1 cellular context compared by ENCODE assay signal in genomic region chr12:16349132-16349463, GRCh38.
TF ChIP-seq lines count a peak whose summit lies in the region.

No MANE protein-coding gene starts in this region.

TF ChIP-seq in K562, 482 proteins besides CTCF, POLR2A, EP300 and RAD21 (continued from another document and continues in another):
- TF ChIP-seq, protein P1, sequence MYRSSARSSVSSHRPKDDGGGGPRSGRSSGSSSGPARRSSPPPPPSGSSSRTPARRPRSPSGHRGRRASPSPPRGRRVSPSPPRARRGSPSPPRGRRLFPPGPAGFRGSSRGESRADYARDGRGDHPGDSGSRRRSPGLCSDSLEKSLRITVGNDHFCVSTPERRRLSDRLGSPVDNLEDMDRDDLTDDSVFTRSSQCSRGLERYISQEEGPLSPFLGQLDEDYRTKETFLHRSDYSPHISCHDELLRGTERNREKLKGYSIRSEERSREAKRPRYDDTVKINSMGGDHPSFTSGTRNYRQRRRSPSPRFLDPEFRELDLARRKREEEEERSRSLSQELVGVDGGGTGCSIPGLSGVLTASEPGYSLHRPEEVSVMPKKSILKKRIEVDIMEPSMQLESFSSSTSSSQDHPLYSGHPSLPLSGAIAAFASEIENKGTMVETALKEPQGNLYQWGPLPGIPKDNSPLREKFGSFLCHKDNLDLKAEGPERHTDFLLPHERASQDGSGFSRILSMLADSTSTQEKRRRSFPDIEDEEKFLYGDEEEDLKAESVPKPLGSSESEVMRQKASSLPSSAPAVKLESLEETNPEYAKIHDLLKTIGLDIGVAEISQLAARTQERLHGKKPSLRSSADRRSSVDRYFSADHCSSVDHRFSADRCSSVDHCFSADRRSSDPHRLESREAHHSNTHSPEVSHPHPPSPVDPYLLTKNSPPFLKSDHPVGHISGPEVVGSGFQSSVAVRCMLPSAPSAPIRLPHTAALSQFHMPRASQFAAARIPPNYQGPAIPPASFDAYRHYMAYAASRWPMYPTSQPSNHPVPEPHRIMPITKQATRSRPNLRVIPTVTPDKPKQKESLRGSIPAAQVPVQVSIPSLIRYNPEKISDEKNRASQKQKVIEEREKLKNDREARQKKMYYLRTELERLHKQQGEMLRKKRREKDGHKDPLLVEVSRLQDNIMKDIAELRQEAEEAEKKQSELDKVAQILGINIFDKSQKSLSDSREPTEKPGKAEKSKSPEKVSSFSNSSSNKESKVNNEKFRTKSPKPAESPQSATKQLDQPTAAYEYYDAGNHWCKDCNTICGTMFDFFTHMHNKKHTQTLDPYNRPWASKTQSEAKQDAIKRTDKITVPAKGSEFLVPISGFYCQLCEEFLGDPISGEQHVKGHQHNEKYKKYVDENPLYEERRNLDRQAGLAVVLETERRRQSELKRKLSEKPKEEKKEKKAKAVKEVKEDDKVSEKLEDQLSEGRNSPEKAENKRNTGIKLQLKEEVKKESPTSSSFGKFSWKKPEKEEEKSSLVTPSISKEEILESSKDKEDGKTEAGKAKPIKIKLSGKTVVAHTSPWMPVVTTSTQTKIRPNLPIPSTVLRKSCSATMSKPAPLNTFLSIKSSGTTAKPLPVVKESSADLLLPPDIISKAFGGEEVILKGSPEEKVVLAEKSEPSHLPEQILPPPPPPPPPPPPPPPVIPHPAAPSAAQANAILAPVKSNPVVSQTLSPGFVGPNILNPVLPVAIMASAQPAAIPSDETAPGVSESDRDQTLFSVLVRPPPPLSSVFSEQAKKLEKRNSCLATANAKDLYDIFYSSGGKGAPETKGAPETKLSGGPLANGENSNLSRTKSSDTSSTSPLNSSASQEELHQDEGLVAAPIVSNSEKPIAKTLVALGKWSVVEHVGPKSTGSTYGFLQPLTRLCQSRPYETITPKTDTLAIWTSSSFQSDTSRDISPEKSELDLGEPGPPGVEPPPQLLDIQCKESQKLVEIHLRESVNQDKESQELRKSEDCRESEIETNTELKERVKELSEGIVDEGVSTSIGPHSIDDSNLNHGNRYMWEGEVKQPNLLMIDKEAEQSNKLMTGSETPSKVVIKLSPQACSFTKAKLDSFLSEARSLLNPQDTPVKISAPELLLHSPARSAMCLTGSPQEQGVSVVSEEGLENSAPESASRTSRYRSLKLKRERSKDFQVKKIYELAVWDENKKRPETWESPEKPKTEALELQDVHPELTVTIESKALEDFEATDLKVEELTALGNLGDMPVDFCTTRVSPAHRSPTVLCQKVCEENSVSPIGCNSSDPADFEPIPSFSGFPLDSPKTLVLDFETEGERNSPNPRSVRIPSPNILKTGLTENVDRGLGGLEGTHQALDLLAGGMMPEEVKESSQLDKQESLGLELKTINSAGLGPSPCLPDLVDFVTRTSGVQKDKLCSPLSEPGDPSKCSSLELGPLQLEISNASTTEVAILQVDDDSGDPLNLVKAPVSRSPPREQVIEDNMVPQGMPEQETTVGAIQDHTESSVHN (IDR thresholded peaks at IDR 0.05; ENCODE audit: borderline replicate concordance in 1 of 2, low read depth in 1 of 2): no peak
- TF ChIP-seq SAFB2 (IDR thresholded peaks at IDR 0.05; ENCODE audit: borderline replicate concordance, low read depth, low read length, severe bottlenecking) (no peak), ZNF586 (CRISPR knock-in tag; conservative IDR thresholded peaks at IDR 0.05) (no peak), EZH2 (IDR thresholded peaks at IDR 0.05; ENCODE audit: borderline replicate concordance, low read depth, low read length) (no peak), HNRNPL (IDR thresholded peaks at IDR 0.05; ENCODE audit: low read depth, low read length) (no peak), THRAP3 (IDR thresholded peaks at IDR 0.05; ENCODE audit: borderline replicate concordance) (no peak), TCF7 (IDR thresholded peaks at IDR 0.05; ENCODE audit: borderline replicate concordance) (no peak), MEF2A (IDR thresholded peaks at IDR 0.05; ENCODE audit: control insufficient read depth, low read depth, low read length) (no peak), SMAD3 (CRISPR knock-in tag; conservative IDR thresholded peaks at IDR 0.05) (no peak), ZNF778 (CRISPR knock-in tag; IDR thresholded peaks at IDR 0.05) (no peak), MECOM (CRISPR knock-in tag; IDR thresholded peaks at IDR 0.05) (peak; percentile 55; the same call in 1 of the 2 replicates), SREBF2 (CRISPR knock-in tag; IDR thresholded peaks at IDR 0.05) (no peak), PHB2 (IDR thresholded peaks at IDR 0.05; ENCODE audit: low read depth) (no peak), CBX3 (IDR thresholded peaks at IDR 0.05; ENCODE audit: borderline replicate concordance in 1 of 2, low read length in 2 of 2) (no peak), EGR1 (conservative IDR thresholded peaks at IDR 0.05) (no peak), LARP7 (IDR thresholded peaks at IDR 0.05) (no peak), ZNF512 (tag; IDR thresholded peaks at IDR 0.05) (no peak), DNMT1 (IDR thresholded peaks at IDR 0.05) (no peak), CBX1 (IDR thresholded peaks at IDR 0.05; ENCODE audit: low read depth) (no peak), SAFB (IDR thresholded peaks at IDR 0.05; ENCODE audit: borderline replicate concordance, low read depth, low read length) (no peak), ARID2 (IDR thresholded peaks at IDR 0.05) (no peak), ZNF589 (CRISPR knock-in tag; IDR thresholded peaks at IDR 0.05; ENCODE audit: low read depth) (no peak), KDM1A (IDR thresholded peaks at IDR 0.05) (peak; percentile 57 to 61; a peak in 3 of 4 replicates), MEF2D (tag; conservative IDR thresholded peaks at IDR 0.05; ENCODE audit: low read depth) (no peak), ZKSCAN8 (CRISPR knock-in tag; IDR thresholded peaks at IDR 0.05) (no peak), RBM39 (optimal IDR thresholded peaks at IDR 0.05; ENCODE audit: low read depth, low read length) (no peak), TGIF2 (CRISPR knock-in tag; IDR thresholded peaks at IDR 0.05) (no peak), NFIC (IDR thresholded peaks at IDR 0.05) (peak; percentile 70), RFX7 (CRISPR knock-in tag; IDR thresholded peaks at IDR 0.05) (no peak), FIP1L1 (IDR thresholded peaks at IDR 0.05; ENCODE audit: low read depth, low read length, poor library complexity, severe bottlenecking) (no peak), ELF2 (CRISPR knock-in tag; IDR thresholded peaks at IDR 0.05) (no peak), FOXA1 (IDR thresholded peaks at IDR 0.05; ENCODE audit: borderline replicate concordance) (no peak), GTF3C2 (IDR thresholded peaks at IDR 0.05; ENCODE audit: borderline replicate concordance, extremely low read depth, insufficient read length) (no peak), SIX5 (IDR thresholded peaks at IDR 0.05; ENCODE audit: borderline replicate concordance in 1 of 2, insufficient read depth in 1 of 2, low read depth in 1 of 2, low read length in 2 of 2) (no peak), PHF8 (IDR thresholded peaks at IDR 0.05; ENCODE audit: borderline replicate concordance, low read length) (no peak), ZNF583 (CRISPR knock-in tag; IDR thresholded peaks at IDR 0.05) (no peak), CEBPG (CRISPR knock-in tag; IDR thresholded peaks at IDR 0.05) (peak; percentile 46; the same call in 1 of the 2 replicates), CEBPG (tag; conservative IDR thresholded peaks at IDR 0.05 in 1 of 2, IDR thresholded peaks at IDR 0.05 in 1 of 2) (peak; percentile 64 to 75), SMARCA4 (IDR thresholded peaks at IDR 0.05) (0 out of 2 replicates have a peak, but pooled peaks have one; percentile 52), PHF20 (IDR thresholded peaks at IDR 0.05; ENCODE audit: partially characterized antibody) (no peak), RNF2 (IDR thresholded peaks at IDR 0.05) (no peak), ZNF511 (CRISPR knock-in tag; IDR thresholded peaks at IDR 0.05) (no peak), ZNF232 (CRISPR knock-in tag; IDR thresholded peaks at IDR 0.05) (no peak), HMGN3 (IDR thresholded peaks at IDR 0.05; ENCODE audit: borderline replicate concordance, extremely low read depth, insufficient read length, low read depth, low read length) (no peak), SMC3 (conservative IDR thresholded peaks at IDR 0.05; ENCODE audit: insufficient read depth, low read depth, low read length) (no peak), POLR3A (IDR thresholded peaks at IDR 0.05; ENCODE audit: borderline replicate concordance, extremely low read depth, insufficient read depth, insufficient read length) (no peak), ZKSCAN3 (CRISPR knock-in tag; IDR thresholded peaks at IDR 0.05) (no peak), TBP (optimal IDR thresholded peaks at IDR 0.05; ENCODE audit: low read depth, low read length) (no peak), ILK (tag; IDR thresholded peaks at IDR 0.05; ENCODE audit: borderline replicate concordance, low read depth) (no peak), ZNF766 (CRISPR knock-in tag; conservative IDR thresholded peaks at IDR 0.05) (no peak), ATF2 (CRISPR knock-in tag; IDR thresholded peaks at IDR 0.05) (no peak)
- TF ChIP-seq, protein P2, sequence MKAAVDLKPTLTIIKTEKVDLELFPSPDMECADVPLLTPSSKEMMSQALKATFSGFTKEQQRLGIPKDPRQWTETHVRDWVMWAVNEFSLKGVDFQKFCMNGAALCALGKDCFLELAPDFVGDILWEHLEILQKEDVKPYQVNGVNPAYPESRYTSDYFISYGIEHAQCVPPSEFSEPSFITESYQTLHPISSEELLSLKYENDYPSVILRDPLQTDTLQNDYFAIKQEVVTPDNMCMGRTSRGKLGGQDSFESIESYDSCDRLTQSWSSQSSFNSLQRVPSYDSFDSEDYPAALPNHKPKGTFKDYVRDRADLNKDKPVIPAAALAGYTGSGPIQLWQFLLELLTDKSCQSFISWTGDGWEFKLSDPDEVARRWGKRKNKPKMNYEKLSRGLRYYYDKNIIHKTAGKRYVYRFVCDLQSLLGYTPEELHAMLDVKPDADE (conservative IDR thresholded peaks at IDR 0.05; ENCODE audit: control insufficient read depth, low read depth, low read length): no peak
- TF ChIP-seq, protein P3, sequence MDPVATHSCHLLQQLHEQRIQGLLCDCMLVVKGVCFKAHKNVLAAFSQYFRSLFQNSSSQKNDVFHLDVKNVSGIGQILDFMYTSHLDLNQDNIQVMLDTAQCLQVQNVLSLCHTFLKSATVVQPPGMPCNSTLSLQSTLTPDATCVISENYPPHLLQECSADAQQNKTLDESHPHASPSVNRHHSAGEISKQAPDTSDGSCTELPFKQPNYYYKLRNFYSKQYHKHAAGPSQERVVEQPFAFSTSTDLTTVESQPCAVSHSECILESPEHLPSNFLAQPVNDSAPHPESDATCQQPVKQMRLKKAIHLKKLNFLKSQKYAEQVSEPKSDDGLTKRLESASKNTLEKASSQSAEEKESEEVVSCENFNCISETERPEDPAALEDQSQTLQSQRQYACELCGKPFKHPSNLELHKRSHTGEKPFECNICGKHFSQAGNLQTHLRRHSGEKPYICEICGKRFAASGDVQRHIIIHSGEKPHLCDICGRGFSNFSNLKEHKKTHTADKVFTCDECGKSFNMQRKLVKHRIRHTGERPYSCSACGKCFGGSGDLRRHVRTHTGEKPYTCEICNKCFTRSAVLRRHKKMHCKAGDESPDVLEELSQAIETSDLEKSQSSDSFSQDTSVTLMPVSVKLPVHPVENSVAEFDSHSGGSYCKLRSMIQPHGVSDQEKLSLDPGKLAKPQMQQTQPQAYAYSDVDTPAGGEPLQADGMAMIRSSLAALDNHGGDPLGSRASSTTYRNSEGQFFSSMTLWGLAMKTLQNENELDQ (CRISPR knock-in tag; IDR thresholded peaks at IDR 0.05; ENCODE audit: borderline replicate concordance): no peak
